Comparison of ENCODE assay signal across 9 cellular contexts in genomic region chr6:98816799-98817198, GRCh38. TPM values are rescaled to one million over a fixed set of nuclear protein-coding genes. Genes with fewer than 3 reads are reported as not detected.
"Had no signal": no experiment of that assay in that cellular context is flagged by ENCODE, and none has a peak within 500 bp of the region (broad histone marks: within the 10 kb centered on the region; RNA-seq: fewer than 3 reads in every experiment).

No MANE protein-coding gene starts in this region.

- FAIRE-seq: G401.6, GM12878, GM12891, GM12892, GM18507, GM19239 had no signal

- DNase-seq: GDM1, GF-D8 had no signal

- H3K4me3 ChIP-seq: GM12878 had no signal

RNA-seq across cellular contexts. Expression of gene POU3F2, which starts 17.6 kb away (rescaled TPM):
- total RNA-seq: G401, GM12878 had no signal
- polyA plus RNA-seq: GM12878 had no signal
